In genomic region chr1:227730630-227731151, GRCh38 we compare ENCODE assay signal across 13 cellular contexts. TPM values are rescaled to one million over a fixed set of nuclear protein-coding genes. Genes with fewer than 3 reads are reported as not detected.
DNase-seq lines count a peak whose midpoint lies in the region; FAIRE-seq and TF ChIP-seq lines count a peak whose summit lies in the region.
"Had no signal": no experiment of that assay in that cellular context is flagged by ENCODE, and none has a peak within 500 bp of the region (broad histone marks: within the 10 kb centered on the region; RNA-seq: fewer than 3 reads in every experiment).

No MANE protein-coding gene starts in this region.

- H3K36me3 Mint-ChIP-seq in astrocyte (ENCODE audit: low read depth, unreplicated experiment), result no peaks in the 10 kb centered on the region

- H2AFZ ChIP-seq in astrocyte (ENCODE audit: low read depth, low read length), result no peak overlapping the region
- H2AFZ ChIP-seq in osteoblast (ENCODE audit: low read length), result no peak overlapping the region
- H2AFZ ChIP-seq in smooth muscle cell (ENCODE audit: low read depth), result no peak overlapping the region
- H2AFZ ChIP-seq: parathyroid adenoma had no signal

- H3K4me2 ChIP-seq in astrocyte (ENCODE audit: low read length), result no peak overlapping the region
- no peak overlapping the region for H3K4me2 ChIP-seq in osteoblast (ENCODE audit: insufficient read depth, low read length)
- no peak overlapping the region for H3K4me2 ChIP-seq in smooth muscle cell

- H4K20me1 ChIP-seq in astrocyte (ENCODE audit: insufficient read depth, low read length) (peaks cover 42% of the 10 kb centered on the region), osteoblast (ENCODE audit: insufficient read depth, low read length) (peaks cover 27% of the 10 kb centered on the region), smooth muscle cell (ENCODE audit: low read depth) (peaks cover 4% of the 10 kb centered on the region)

- H3K27me3 Mint-ChIP-seq in astrocyte (ENCODE audit: low read depth, unreplicated experiment), result no peaks in the 10 kb centered on the region

- H3K4me3 ChIP-seq in astrocyte (ENCODE audit: insufficient read depth, low read depth, low read length), result no peak overlapping the region
- H3K4me3 ChIP-seq in osteoblast (ENCODE audit: insufficient read depth, low read length), result no peak overlapping the region
- H3K4me3 ChIP-seq in smooth muscle cell, result no peak overlapping the region

- H3K27ac ChIP-seq in astrocyte (ENCODE audit: low read depth, low read length) (no peak overlapping the region), osteoblast (ENCODE audit: low read depth, low read length) (no peak overlapping the region), smooth muscle cell (ENCODE audit: low read depth) (no peak overlapping the region)
- H3K27ac ChIP-seq: parathyroid adenoma had no signal

- DNase-seq in DMS 273 (lab: John Stamatoyannopoulos, UW; ENCODE audit: unreplicated experiment) (peak; percentile 40), DMS 273 treated with DMSO at 0.1 percent for 48 hours (lab: John Stamatoyannopoulos, UW) (no peak), HEK293T (ENCODE audit: extremely low spot score) (no peak), astrocyte (ENCODE audit: low read depth) (no peak), osteoblast (ENCODE audit: insufficient read length, low spot score, missing footprints) (peak; percentile 84), glomerular visceral epithelial cell (ENCODE audit: extremely low spot score) (no peak), smooth muscle cell (lab: John Stamatoyannopoulos, UW; ENCODE audit: unreplicated experiment) (no peak), NCI-H146 (lab: John Stamatoyannopoulos, UW) (no peak)
- DNase-seq: NCI-H226 had no signal

- H3K9me3 Mint-ChIP-seq in astrocyte (ENCODE audit: unreplicated experiment), result peaks cover 3% of the 10 kb centered on the region
- H3K9me3 Mint-ChIP-seq: activated CD4-positive, alpha-beta T cell treated with anti-CD3 and anti-CD28 coated beads, Interleukin-2, amount 10 ng/mL, durations not matched to agents 7 days and 5 days; activated naive CD4-positive, alpha-beta T cell treated with anti-CD3 and anti-CD28 coated beads, Interleukin-2, amount 50 U/mL, for 72 hours; stimulated activated naive CD8-positive, alpha-beta T cell treated with anti-CD3 and anti-CD28 coated beads, Interleukin-15, amount 100 ng/mL, for 72 hours had no signal

- TF ChIP-seq CTCF in astrocyte (IDR thresholded peaks at IDR 0.05; ENCODE audit: insufficient read depth, low read depth, low read length) (no peak), osteoblast (IDR thresholded peaks at IDR 0.05; ENCODE audit: extremely low read depth, low read depth, low read length) (no peak), smooth muscle cell (IDR thresholded peaks at IDR 0.05; ENCODE audit: borderline replicate concordance, insufficient read depth, poor library complexity, severe bottlenecking) (no peak)

- peaks cover 16% of the 10 kb centered on the region for H3K4me1 ChIP-seq in astrocyte (ENCODE audit: insufficient read depth, low read length)
- H3K4me1 ChIP-seq in osteoblast (ENCODE audit: insufficient read depth, low read length), result peaks cover 7% of the 10 kb centered on the region
- H3K4me1 ChIP-seq in smooth muscle cell (ENCODE audit: low read depth), result peaks cover 19% of the 10 kb centered on the region

- peaks cover 3% of the 10 kb centered on the region for H3K36me3 ChIP-seq in astrocyte (ENCODE audit: insufficient read depth, low read length)
- H3K36me3 ChIP-seq in osteoblast (ENCODE audit: insufficient read depth, low read length), result peaks cover 15% of the 10 kb centered on the region
- H3K36me3 ChIP-seq in smooth muscle cell (ENCODE audit: low read depth), result no peaks in the 10 kb centered on the region

- peaks cover 8% of the 10 kb centered on the region for H3K4me1 Mint-ChIP-seq in astrocyte (ENCODE audit: low read depth, unreplicated experiment)

- WGBS in smooth muscle cell (ENCODE audit: low lambda C conversion rate), result 83% methylated on average over 16 of the region's 16 CpGs

- H3K27ac Mint-ChIP-seq in astrocyte (ENCODE audit: unreplicated experiment), result no peak overlapping the region
- H3K27ac Mint-ChIP-seq: activated CD4-positive, alpha-beta T cell treated with anti-CD3 and anti-CD28 coated beads, Interleukin-2, amount 10 ng/mL, durations not matched to agents 7 days and 5 days had no signal

- H3K9ac ChIP-seq in astrocyte (ENCODE audit: low read length) (no peak overlapping the region), smooth muscle cell (ENCODE audit: low read depth) (no peak overlapping the region)
- H3K9ac ChIP-seq: parathyroid adenoma had no signal

- peak overlapping the region; percentile 29 for H3K4me3 Mint-ChIP-seq in astrocyte (ENCODE audit: unreplicated experiment)
- H3K4me3 Mint-ChIP-seq: stimulated activated naive CD8-positive, alpha-beta T cell treated with anti-CD3 and anti-CD28 coated beads, Interleukin-15, amount 100 ng/mL, for 72 hours had no signal

- POLR2A ChIA-PET in HEK293T (lab: Yijun Ruan, JAX), result interaction anchor here (1.0 to 1.2 kb wide), 2 partner anchors 9 to 156 kb away, joined by 3 read pairs; no protein-coding TSS in a partner anchor

- H3F3A ChIP-seq in smooth muscle cell (ENCODE audit: low read depth), result peaks cover 7% of the 10 kb centered on the region

- CTCF ChIA-PET in HEK293T (lab: Yijun Ruan, JAX), result interaction anchor here (0.6 kb wide), 1 partner anchor 396 kb away, joined by 6 read pairs; no protein-coding TSS in a partner anchor

- H3K79me2 ChIP-seq in astrocyte (ENCODE audit: insufficient read depth, low read length), result peaks cover 33% of the 10 kb centered on the region
- H3K79me2 ChIP-seq in osteoblast (ENCODE audit: insufficient read depth, low read length), result peaks cover 31% of the 10 kb centered on the region
- peaks cover 23% of the 10 kb centered on the region for H3K79me2 ChIP-seq in smooth muscle cell (ENCODE audit: low read depth)

- no peak for FAIRE-seq in astrocyte (lab: Jason Lieb, UNC)

- H3K9me3 ChIP-seq in astrocyte (ENCODE audit: insufficient read depth, low read depth, low read length) (no peaks in the 10 kb centered on the region), osteoblast (ENCODE audit: low read depth, low read length) (no peaks in the 10 kb centered on the region), smooth muscle cell (replicated peaks; ENCODE audit: low read depth) (no peaks in the 10 kb centered on the region)

- H3K27me3 ChIP-seq in astrocyte (ENCODE audit: insufficient read depth, low read length) (no peaks in the 10 kb centered on the region), osteoblast (ENCODE audit: insufficient read depth, low read length) (peaks cover 8% of the 10 kb centered on the region), smooth muscle cell (ENCODE audit: low read depth) (no peaks in the 10 kb centered on the region)

TF ChIP-seq in HEK293T, 16 proteins besides CTCF, POLR2A, EP300 and RAD21:
- TF ChIP-seq FOXK2 (IDR thresholded peaks at IDR 0.05), result no peak
- TF ChIP-seq HDGF (IDR thresholded peaks at IDR 0.05; ENCODE audit: borderline replicate concordance), result peak; percentile 44; the same call in 1 of the 2 replicates
- TF ChIP-seq CTBP1 (IDR thresholded peaks at IDR 0.05; ENCODE audit: borderline replicate concordance), result no peak
- TF ChIP-seq SP1 (IDR thresholded peaks at IDR 0.05), result no peak
- no peak for TF ChIP-seq TARDBP (IDR thresholded peaks at IDR 0.05)

RNA-seq across cellular contexts. Expression of gene JMJD4, which starts 4.4 kb away (rescaled TPM):
- total RNA-seq in astrocyte (17.5 and 18.5 TPM in 2 replicates), osteoblast (27.5 and 30.4 TPM in 2 replicates), smooth muscle cell (8.5 and 9.0 TPM in 2 replicates)
- 19.5 and 22.4 TPM in 2 replicates for polyA plus RNA-seq in smooth muscle cell

RNA-seq across cellular contexts. Expression of gene SNAP47, which starts 4.5 kb away (rescaled TPM):
- total RNA-seq in astrocyte (31.6 and 31.9 TPM in 2 replicates), osteoblast (47.7 and 51.4 TPM in 2 replicates), smooth muscle cell (26.2 and 27.6 TPM in 2 replicates)
- 35.6 and 42.4 TPM in 2 replicates for polyA plus RNA-seq in smooth muscle cell

Comparison
In these comparisons a context has a peak if more than half of its experiments do, and no peak if none do; other contexts are left out.
1. DNase-seq: peak in DMS 273 (single experiment) and osteoblast (single experiment); none in DMS 273 treated with DMSO at 0.1 percent for 48 hours (single experiment), HEK293T (single experiment), astrocyte (single experiment), glomerular visceral epithelial cell (single experiment), smooth muscle cell (single experiment) and NCI-H146 (single experiment).